In genomic region chr7:26151096-26151495, GRCh38 we compare ENCODE assay signal across 14 cellular contexts. TPM values are rescaled to one million over a fixed set of nuclear protein-coding genes. Genes with fewer than 3 reads are reported as not detected.
DNase-seq lines count a peak whose midpoint lies in the region; ATAC-seq, FAIRE-seq and TF ChIP-seq lines count a peak whose summit lies in the region.
"Had no signal": no experiment of that assay in that cellular context is flagged by ENCODE, and none has a peak within 500 bp of the region (broad histone marks: within the 10 kb centered on the region; RNA-seq: fewer than 3 reads in every experiment).

No MANE protein-coding gene starts in this region.

- no peak for ATAC-seq in CD8-positive, alpha-beta T cell

- CTCF ChIA-PET in CD8-positive, alpha-beta T cell (lab: Charles Lee), result interaction anchor here (0.9 to 4.0 kb wide), 7 partner anchors 29 to 214 kb away, joined by 3 to 28 read pairs (median 5); no protein-coding TSS in a partner anchor

- peak overlapping the region; percentile 91 for H3K4me3 ChIP-seq in CD8-positive, alpha-beta T cell (ENCODE audit: low read depth, low read length)

- intact Hi-C loops in CD8-positive, alpha-beta T cell (cut with DNase I, micrococcal nuclease), result loop anchor here in 1 of 2 experiments (5.0 kb wide), 2 partner anchors 141 to 199 kb away; partner anchors contain the start of gene SNX10

- no peaks in the 10 kb centered on the region for H3K9me3 ChIP-seq in CD8-positive, alpha-beta T cell (ENCODE audit: low read length)
- H3K9me3 ChIP-seq: body of pancreas, esophagus muscularis mucosa, pancreas, upper lobe of left lung had no signal

- TF ChIP-seq CTCF in CD8-positive, alpha-beta T cell (IDR thresholded peaks at IDR 0.05), result no peak
- TF ChIP-seq CTCF in HFFc6 (IDR thresholded peaks at IDR 0.05), result no peak

- H3K27me3 Mint-ChIP-seq in CD8-positive, alpha-beta T cell (ENCODE audit: low read depth), result no peaks in the 10 kb centered on the region
- peaks cover 2% of the 10 kb centered on the region for H3K27me3 Mint-ChIP-seq in HFFc6 (ENCODE audit: insufficient read depth)
- H3K27me3 Mint-ChIP-seq in T-helper 2 cell treated with Interferon-gamma antibody and Interleukin-4, amounts not matched to agents 5 μg/mL and 100 μg/mL, for 36 hours (ENCODE audit: low read depth), result no peaks in the 10 kb centered on the region
- peaks cover 0 to 11% (median 8%) of the 10 kb centered on the region in 3 donors for H3K27me3 Mint-ChIP-seq in immature natural killer cell (ENCODE audit: low read depth in 3 of 3)

- H3K36me3 Mint-ChIP-seq in CD8-positive, alpha-beta T cell, result peaks cover 3% of the 10 kb centered on the region
- H3K36me3 Mint-ChIP-seq in HFFc6 (ENCODE audit: low read depth) (no peaks in the 10 kb centered on the region), immature natural killer cell (no peaks in the 10 kb centered on the region)
- H3K36me3 Mint-ChIP-seq in T-helper 2 cell treated with Interferon-gamma antibody and Interleukin-4, amounts not matched to agents 5 μg/mL and 100 μg/mL, for 36 hours (ENCODE audit: low read depth), result peaks cover 4% of the 10 kb centered on the region

- H3K4me1 ChIP-seq in CD8-positive, alpha-beta T cell (ENCODE audit: insufficient read depth, low read length), result peaks cover 32% of the 10 kb centered on the region

- H3K4me1 Mint-ChIP-seq in CD8-positive, alpha-beta T cell (ENCODE audit: low read depth), result peaks cover 40% of the 10 kb centered on the region
- H3K4me1 Mint-ChIP-seq in HFFc6 (ENCODE audit: low read depth) (peaks cover 40% of the 10 kb centered on the region), immature natural killer cell (peaks cover 34 to 44% of the 10 kb centered on the region in 2 donors)
- H3K4me1 Mint-ChIP-seq in T-helper 2 cell treated with Interferon-gamma antibody and Interleukin-4, amounts not matched to agents 5 μg/mL and 100 μg/mL, for 36 hours (ENCODE audit: low read depth), result peaks cover 35% of the 10 kb centered on the region

- H3K4me3 Mint-ChIP-seq in CD8-positive, alpha-beta T cell, result peak overlapping the region; percentile 87
- H3K4me3 Mint-ChIP-seq in HFFc6, result peak overlapping the region; percentile 84
- peak overlapping the region; percentile 89 for H3K4me3 Mint-ChIP-seq in T-helper 2 cell treated with Interferon-gamma antibody and Interleukin-4, amounts not matched to agents 5 μg/mL and 100 μg/mL, for 36 hours
- H3K4me3 Mint-ChIP-seq in immature natural killer cell, result peak overlapping the region; percentile 87 to 92 (median 90)

- FAIRE-seq in frontal cortex (lab: Jason Lieb, UNC), result no peak
- FAIRE-seq: pancreas had no signal

- POLR2A ChIA-PET in CD8-positive, alpha-beta T cell (lab: Charles Lee), result interaction anchor here (0.7 to 2.9 kb wide), 7 partner anchors 9 to 57 kb away, joined by 3 to 94 read pairs (median 5); partner anchors contain the start of genes CBX3 and HNRNPA2B1

- DNase-seq in CD8-positive, alpha-beta T cell, result no peak
- DNase-seq in HFFc6 (no peak), immature natural killer cell (no peak), T1000 (lab: John Stamatoyannopoulos, UW) (no peak), NOMO-1 (lab: John Stamatoyannopoulos, UW; ENCODE audit: unreplicated experiment in 2 of 2) (no peak), frontal cortex (ENCODE audit: low spot score in 2 of 2) (no peak), foreskin melanocyte (no peak)
- DNase-seq in T-helper 2 cell treated with Interferon-gamma antibody and Interleukin-4, amounts not matched to agents 5 μg/mL and 100 μg/mL, for 36 hours (ENCODE audit: low spot score), result no peak
- DNase-seq: activated CD4-positive, alpha-beta T cell treated with anti-CD3 and anti-CD28 coated beads for 48 hours; body of pancreas; NCI-H1417 treated with DMSO at 0.1 percent for 48 hours; upper lobe of left lung had no signal

- no peaks in the 10 kb centered on the region for H3K27me3 ChIP-seq in CD8-positive, alpha-beta T cell (ENCODE audit: insufficient read depth, low read length)
- H3K27me3 ChIP-seq: body of pancreas, pancreas had no signal

- H3K27ac ChIP-seq in CD8-positive, alpha-beta T cell (ENCODE audit: low read depth, low read length), result no peak overlapping the region
- H3K27ac ChIP-seq: esophagus muscularis mucosa had no signal

- H3K27ac Mint-ChIP-seq in CD8-positive, alpha-beta T cell, result peak overlapping the region; percentile 71
- H3K27ac Mint-ChIP-seq in HFFc6 (no peak overlapping the region), immature natural killer cell (peak overlapping the region in 5 of 6 donors; percentile 13 to 63 (median 52))
- peak overlapping the region; percentile 91 for H3K27ac Mint-ChIP-seq in T-helper 2 cell treated with Interferon-gamma antibody and Interleukin-4, amounts not matched to agents 5 μg/mL and 100 μg/mL, for 36 hours

- no peaks in the 10 kb centered on the region for H3K36me3 ChIP-seq in CD8-positive, alpha-beta T cell (ENCODE audit: insufficient read depth, low read length)
- H3K36me3 ChIP-seq: esophagus muscularis mucosa, pancreas, upper lobe of left lung had no signal

- H3K9me3 Mint-ChIP-seq in CD8-positive, alpha-beta T cell, result no peaks in the 10 kb centered on the region
- H3K9me3 Mint-ChIP-seq in HFFc6 (no peaks in the 10 kb centered on the region), immature natural killer cell (no peaks in the 10 kb centered on the region)
- H3K9me3 Mint-ChIP-seq in T-helper 2 cell treated with Interferon-gamma antibody and Interleukin-4, amounts not matched to agents 5 μg/mL and 100 μg/mL, for 36 hours, result no peaks in the 10 kb centered on the region

RNA-seq across cellular contexts. Expression of gene NFE2L3, which starts 0.9 kb away (rescaled TPM):
- under 1 TPM; 0.43 to 0.50 TPM for total RNA-seq in CD8-positive, alpha-beta T cell
- 1 to 10 TPM; 2.3 to 6.5 (median 2.7) TPM for total RNA-seq in HFFc6 (2021; fragmentation: NEBNext Ultra II Directional; extraction: Animal tissue kit (Norgen Biotek cat#: 25700))
- 1 to 10 TPM; 3.5 to 5.5 (median 4.5) TPM for polyA plus RNA-seq in immature natural killer cell
- 9.8 TPM for total RNA-seq in frontal cortex

RNA-seq across cellular contexts. Expression of gene HNRNPA2B1, which starts 49.5 kb away (rescaled TPM):
- total RNA-seq in CD8-positive, alpha-beta T cell, result 100 to 1,000 TPM; 241 to 247 TPM
- total RNA-seq in HFFc6 (2021; fragmentation: NEBNext Ultra II Directional; extraction: Animal tissue kit (Norgen Biotek cat#: 25700)), result 100 to 1,000 TPM; 403 to 643 (median 565) TPM
- polyA plus RNA-seq in immature natural killer cell, result 100 to 1,000 TPM; 442 to 823 (median 643) TPM
- total RNA-seq in frontal cortex, result 135 TPM

RNA-seq across cellular contexts. Expression of gene CBX3, which starts 50.4 kb away (rescaled TPM):
- total RNA-seq in CD8-positive, alpha-beta T cell, result 100 to 1,000 TPM; 103 to 106 TPM
- 100 to 1,000 TPM; 115 to 150 (median 140) TPM for total RNA-seq in HFFc6 (2021; fragmentation: NEBNext Ultra II Directional; extraction: Animal tissue kit (Norgen Biotek cat#: 25700))
- polyA plus RNA-seq in immature natural killer cell, result 100 to 1,000 TPM in 2 of 3 donors, 10 to 100 TPM in 1; 86.1 to 121 (median 103) TPM
- 183 TPM for total RNA-seq in frontal cortex
